ENCODE assay signal across 8 cellular contexts in genomic region chr2:140964324-140964723, GRCh38.
DNase-seq lines count a peak whose midpoint lies in the region; TF ChIP-seq lines count a peak whose summit lies in the region.
"Not testable (repeated sequence)": the region's sequence is repeated elsewhere in the genome, so short reads cannot be mapped to it uniquely, and the experiment has no call there.

No MANE protein-coding gene starts in this region.

- H3K79me1 ChIP-seq in mesendoderm (ENCODE audit: low read length): not testable (repeated sequence)

- not testable (repeated sequence) for H3K9me3 Mint-ChIP-seq in MCF 10A (ENCODE audit: unreplicated experiment); type B pancreatic cell

- H3K4me3 Mint-ChIP-seq in MCF 10A (ENCODE audit: unreplicated experiment); type B pancreatic cell: not testable (repeated sequence)

- not testable (repeated sequence) for H3K4ac ChIP-seq in mesendoderm (ENCODE audit: low read depth, low read length)

- in situ Hi-C loops in GM13977 (cut with MboI; ENCODE audit: low pct_unique_long_range_greater_than_20kb, low sequenced_read_pairs, unreplicated experiment): not testable (repeated sequence)

- POLR2A ChIA-PET in MCF 10A (lab: Yijun Ruan, JAX): not testable (repeated sequence)

- not testable (repeated sequence) for H2BK5ac ChIP-seq in mesendoderm (ENCODE audit: low read length)

- H3K4me1 ChIP-seq in mesendoderm (ENCODE audit: control insufficient read depth, low read depth, low read length): not testable (repeated sequence)

- H3K27ac ChIP-seq in mesendoderm (ENCODE audit: low read depth, low read length): not testable (repeated sequence)

- CTCF ChIA-PET in MCF 10A (lab: Yijun Ruan, JAX): not testable (repeated sequence)

- H3K23ac ChIP-seq in mesendoderm (ENCODE audit: low read length): not testable (repeated sequence)

- intact Hi-C loops in MCF 10A (cut with micrococcal nuclease): not testable (repeated sequence)

- no CpG with 5 or more reads among the region's 11 CpGs for WGBS in mesendoderm (ENCODE audit: extremely low coverage, insufficient coverage, low lambda C conversion rate)

- not testable (repeated sequence) for H3K27me3 Mint-ChIP-seq in MCF 10A (ENCODE audit: insufficient read depth, unreplicated experiment); type B pancreatic cell

- DNase-seq in Daoy (ENCODE audit: low read depth): peak; percentile 0
- DNase-seq in GM13977 (ENCODE audit: low spot score); fibroblast of villous mesenchyme (ENCODE audit: low read depth); type B pancreatic cell (ENCODE audit: extremely low spot score, unreplicated experiment): not testable (repeated sequence)
- peak; percentile 15 for DNase-seq in NCI-H2227 treated with DMSO at 0.1 percent for 48 hours (lab: John Stamatoyannopoulos, UW)
- DNase-seq in SK-N-DZ (ENCODE audit: low spot score): peak; percentile 21
- peak; percentile 1 for DNase-seq in MCF 10A (ENCODE audit: unreplicated experiment)
- peak; percentile 35 for DNase-seq in mesendoderm

- TF ChIP-seq CTCF in GM13977 (IDR thresholded peaks at IDR 0.05; ENCODE audit: extremely low read depth, insufficient read depth, missing control alignments) (peak; percentile 25), MCF 10A (IDR thresholded peaks at IDR 0.05; ENCODE audit: unreplicated experiment) (peak; percentile 21), fibroblast of villous mesenchyme (IDR thresholded peaks at IDR 0.05; ENCODE audit: insufficient read depth, low read depth, low read length) (peak; percentile 28), type B pancreatic cell (conservative IDR thresholded peaks at IDR 0.05) (peak; percentile 61)

- H3K36me3 Mint-ChIP-seq in MCF 10A (ENCODE audit: insufficient read depth, unreplicated experiment); type B pancreatic cell: not testable (repeated sequence)

- not testable (repeated sequence) for H2BK120ac ChIP-seq in mesendoderm (ENCODE audit: low read depth, low read length)

- not testable (repeated sequence) for H3K79me2 ChIP-seq in mesendoderm (ENCODE audit: control insufficient read depth, insufficient read depth, low read length)

- H3K4me3 ChIP-seq in fibroblast of villous mesenchyme (ENCODE audit: low read depth, low read length); mesendoderm (ENCODE audit: low read length): not testable (repeated sequence)

- not testable (repeated sequence) for H3K18ac ChIP-seq in mesendoderm (ENCODE audit: low read length)

- H4K5ac ChIP-seq in mesendoderm (ENCODE audit: low read length): not testable (repeated sequence)

- H3K4me2 ChIP-seq in mesendoderm (ENCODE audit: low read length): not testable (repeated sequence)

- BruUV-seq in MCF 10A (replicated peaks; lab: Mats Ljungman, UMichigan): not testable (repeated sequence)

- H2BK15ac ChIP-seq in mesendoderm (replicated peaks; ENCODE audit: low read depth): not testable (repeated sequence)

- not testable (repeated sequence) for H3K4me1 Mint-ChIP-seq in MCF 10A (ENCODE audit: insufficient read depth, unreplicated experiment); type B pancreatic cell (ENCODE audit: unreplicated experiment)

- H2AK5ac ChIP-seq in mesendoderm (ENCODE audit: low read length): not testable (repeated sequence)

- not testable (repeated sequence) for H3K27ac Mint-ChIP-seq in MCF 10A (ENCODE audit: low read depth, unreplicated experiment); type B pancreatic cell

- H3K36me3 ChIP-seq in mesendoderm (ENCODE audit: control insufficient read depth, insufficient read depth, low read length): not testable (repeated sequence)

- not testable (repeated sequence) for H4K8ac ChIP-seq in mesendoderm (ENCODE audit: low read depth, low read length)

- H3K9ac ChIP-seq in mesendoderm (ENCODE audit: low read length): not testable (repeated sequence)

- H3K27me3 ChIP-seq in mesendoderm (ENCODE audit: insufficient read depth, low read length, poor library complexity): not testable (repeated sequence)

- not testable (repeated sequence) for H3K56ac ChIP-seq in mesendoderm (ENCODE audit: low read length)
